ENCODE assay signal across 21 cellular contexts in the genomic region with DNA sequence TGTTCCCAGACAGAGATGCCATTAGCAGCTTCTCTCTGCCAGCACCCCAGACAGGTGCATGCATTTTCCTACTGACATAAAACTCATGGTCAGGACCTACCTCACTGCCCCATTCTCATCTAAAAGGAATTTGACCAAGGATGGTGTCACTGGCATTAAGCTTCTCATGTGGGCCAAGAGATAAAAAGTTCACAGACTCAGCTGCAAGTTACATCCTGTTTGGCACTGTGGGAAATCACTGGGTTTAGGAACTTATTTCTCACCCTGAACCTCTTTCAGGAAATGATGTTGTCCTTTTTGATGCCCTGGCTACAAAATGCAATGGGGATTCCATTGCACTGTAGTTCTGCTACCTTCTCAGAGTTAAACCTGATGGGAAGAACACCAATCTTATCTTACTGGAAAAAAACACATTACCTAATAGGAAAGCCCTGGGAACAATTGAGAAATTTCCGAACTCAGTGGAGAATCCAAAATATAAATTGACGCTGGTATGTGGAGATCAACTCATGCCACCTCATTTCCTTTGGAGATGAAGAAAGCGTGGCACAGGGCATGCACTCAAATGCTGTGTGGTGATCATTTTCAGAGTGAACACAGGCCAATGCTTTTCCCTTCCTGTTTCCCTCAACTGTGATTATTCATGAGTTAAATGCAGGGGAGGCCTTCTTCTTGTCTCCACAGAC.
DNase-seq lines count a peak whose midpoint lies in the region; ATAC-seq and TF ChIP-seq lines count a peak whose summit lies in the region.
"Had no signal": no experiment of that assay in that cellular context is flagged by ENCODE, and none has a peak within 500 bp of the region (broad histone marks: within the 10 kb centered on the region; RNA-seq: fewer than 3 reads in every experiment).

No MANE protein-coding gene starts in this region.

- no peaks in the 10 kb centered on the region for H3K36me3 Mint-ChIP-seq in naive thymus-derived CD4-positive, alpha-beta T cell
- H3K36me3 Mint-ChIP-seq: activated naive CD8-positive, alpha-beta T cell; IgD-negative memory B cell had no signal

- CTCF ChIA-PET in naive thymus-derived CD4-positive, alpha-beta T cell (lab: Charles Lee), result no interaction called here

- H3K27me3 ChIP-seq in naive thymus-derived CD4-positive, alpha-beta T cell (ENCODE audit: control insufficient read depth in 2 of 2, insufficient read depth in 2 of 2, low read length in 2 of 2), result no peaks in the 10 kb centered on the region
- H3K27me3 ChIP-seq: cardiac muscle cell, tibial artery had no signal

- POLR2A ChIA-PET in naive thymus-derived CD4-positive, alpha-beta T cell (lab: Charles Lee), result no interaction called here

- H3K4me1 Mint-ChIP-seq in naive thymus-derived CD4-positive, alpha-beta T cell, result peaks cover 0 to 1% (median 0%) of the 10 kb centered on the region in 7 donors
- H3K4me1 Mint-ChIP-seq: B cell, IgD-negative memory B cell, memory B cell, nephron had no signal

- H3K27ac Mint-ChIP-seq in naive thymus-derived CD4-positive, alpha-beta T cell, result no peak overlapping the region
- H3K27ac Mint-ChIP-seq: activated naive CD8-positive, alpha-beta T cell; B cell; IgD-negative memory B cell; memory B cell; nephron had no signal

- H3K36me3 ChIP-seq in naive thymus-derived CD4-positive, alpha-beta T cell (ENCODE audit: control insufficient read depth in 2 of 3, insufficient read depth in 3 of 3, low read length in 3 of 3), result no peaks in the 10 kb centered on the region
- H3K36me3 ChIP-seq: cardiac muscle cell, prostate gland, tibial artery had no signal

- TF ChIP-seq CTCF in epithelial cell of proximal tubule (conservative IDR thresholded peaks at IDR 0.05; ENCODE audit: low read depth, low read length), result no peak

- H3K9me3 ChIP-seq in naive thymus-derived CD4-positive, alpha-beta T cell (ENCODE audit: control insufficient read depth in 2 of 3, low read length in 3 of 3), result no peaks in the 10 kb centered on the region
- H3K9me3 ChIP-seq: prostate gland, tibial artery had no signal

- H3K4me3 ChIP-seq in epithelial cell of proximal tubule (ENCODE audit: low read depth, low read length), result no peak overlapping the region
- H3K4me3 ChIP-seq in naive thymus-derived CD4-positive, alpha-beta T cell (ENCODE audit: low read length), result no peak overlapping the region
- H3K4me3 ChIP-seq: cardiac muscle cell, PC-9, prostate gland, tibial artery had no signal

- no peaks in the 10 kb centered on the region for H3K4me1 ChIP-seq in naive thymus-derived CD4-positive, alpha-beta T cell (ENCODE audit: control insufficient read depth in 2 of 2, insufficient read depth in 2 of 2, low read length in 2 of 2)
- H3K4me1 ChIP-seq: prostate gland had no signal

- H3K9me3 Mint-ChIP-seq in naive thymus-derived CD4-positive, alpha-beta T cell, result peaks cover 0 to 4% (median 0%) of the 10 kb centered on the region in 11 donors
- H3K9me3 Mint-ChIP-seq: memory B cell had no signal

- no peak for ATAC-seq in naive thymus-derived CD4-positive, alpha-beta T cell
- ATAC-seq in GM19467 (IDR thresholded peaks at IDR 0.05; ENCODE audit: unreplicated experiment), result no peak

- intact Hi-C loops in naive thymus-derived CD4-positive, alpha-beta T cell (cut with micrococcal nuclease), result no loop called here

- DNase-seq in EL (peak; percentile 38), RPMI7951 (ENCODE audit: low read depth) (peak; percentile 26), epithelial cell of proximal tubule (ENCODE audit: low read depth) (peak; percentile 50), mesenteric fat pad (ENCODE audit: low spot score) (peak; percentile 9), UCSD-AML1 (lab: John Stamatoyannopoulos, UW; ENCODE audit: unreplicated experiment) (no peak)
- DNase-seq in naive thymus-derived CD4-positive, alpha-beta T cell, result no peak
- no peak for DNase-seq in activated T-cell treated with anti-CD3 and anti-CD28 coated beads, Interleukin-2, amount 50 U/mL, for 48 hours
- DNase-seq: activated T-cell treated with anti-CD3 and anti-CD28 coated beads, Interleukin-2, amount 50 U/mL, for 1 hour; GOT3; NCI-H1092; stimulated activated naive CD4-positive, alpha-beta T cell; tibial artery had no signal

- no peak overlapping the region for H3K27ac ChIP-seq in naive thymus-derived CD4-positive, alpha-beta T cell (ENCODE audit: low read depth, low read length)
- H3K27ac ChIP-seq: cardiac muscle cell, PC-9, prostate gland had no signal

- no peak overlapping the region for H3K4me3 Mint-ChIP-seq in naive thymus-derived CD4-positive, alpha-beta T cell
- H3K4me3 Mint-ChIP-seq: activated naive CD8-positive, alpha-beta T cell; B cell; IgD-negative memory B cell; memory B cell; nephron had no signal

- H3K27me3 Mint-ChIP-seq in naive thymus-derived CD4-positive, alpha-beta T cell, result peaks cover 0 to 28% (median 6%) of the 10 kb centered on the region in 5 donors

Comparison
In these comparisons a context has a peak if more than half of its experiments do, and no peak if none do; other contexts are left out.
1. DNase-seq: peak in EL (single experiment), RPMI7951 (single experiment), epithelial cell of proximal tubule (single experiment) and mesenteric fat pad (single experiment); none in UCSD-AML1 (single experiment), naive thymus-derived CD4-positive, alpha-beta T cell (0 of 9) and activated T-cell treated with anti-CD3 and anti-CD28 coated beads, Interleukin-2, amount 50 U/mL, for 48 hours (0 of 2).